In genomic region chr17:17303010-17303846, GRCh38 we compare ENCODE assay signal across 8 cellular contexts. TPM values are rescaled to one million over a fixed set of nuclear protein-coding genes. Genes with fewer than 3 reads are reported as not detected.
DNase-seq lines count a peak whose midpoint lies in the region; ATAC-seq, FAIRE-seq and TF ChIP-seq lines count a peak whose summit lies in the region.

Gene NT5M (plus strand): TSS chr17:17303373. CDS start chr17:17303551, 178 bp downstream.

- no peak within 1 kb of the TSS for H3K14ac ChIP-seq in H1 (ENCODE audit: insufficient read length)

- no peaks in the 10 kb centered on the region for H3K36me3 ChIP-seq in H1 (ENCODE audit: control insufficient read depth in 2 of 4, insufficient read depth in 4 of 4, low read length in 3 of 4)
- H3K36me3 ChIP-seq in mesendoderm (ENCODE audit: control insufficient read depth, insufficient read depth, low read length) = no peaks in the 10 kb centered on the region

- peak within 1 kb of the TSS; percentile 94 for H3K27ac Mint-ChIP-seq in activated CD8-positive, alpha-beta T cell treated with anti-CD3 and anti-CD28 coated beads, Interleukin-2, amount 10 ng/mL, durations not matched to agents 7 days and 5 days

- peaks cover 0 to 10% (median 8%) of the 10 kb centered on the region in 4 experiments; a peak in 5 of 7 replicates for H3K27me3 ChIP-seq in H1 (replicated peaks in 1 of 4; ENCODE audit: control insufficient read depth in 3 of 4, extremely low read depth in 1 of 4, insufficient read depth in 3 of 4, low read length in 3 of 4)
- no peaks in the 10 kb centered on the region for H3K27me3 ChIP-seq in mesendoderm (ENCODE audit: insufficient read depth, low read length, poor library complexity)

- no peaks in the 10 kb centered on the region for H3K9me3 ChIP-seq in H1 (ENCODE audit: insufficient read depth in 2 of 2, low read depth in 1 of 2, low read length in 1 of 2)

- H2BK20ac ChIP-seq in H1 (ENCODE audit: low read length) = no peak within 1 kb of the TSS

- peak; percentile 53 for DNase-seq in A172 (ENCODE audit: low spot score)
- DNase-seq in NCI-H774 (lab: John Stamatoyannopoulos, UW) = peak; percentile 61
- DNase-seq in activated CD8-positive, alpha-beta T cell treated with anti-CD3 and anti-CD28 coated beads, Interleukin-2, amount 10 ng/mL, durations not matched to agents 7 days and 5 days = peak; percentile 79
- peak in 1 of 2 experiments; percentile 86 for DNase-seq in H1 (ENCODE audit: low read depth in 1 of 2, low spot score in 2 of 2)
- peak; percentile 69 for DNase-seq in mesendoderm
- peak; percentile 51 for DNase-seq in stimulated activated CD8-positive, alpha-beta memory T cell treated with anti-CD3 and anti-CD28 coated beads, Interleukin-12 subunit alpha, Interleukin-12 subunit beta, amount 100 ng/mL, for 24 hours (ENCODE audit: extremely low read depth)

- peak within 1 kb of the TSS; percentile 63; the same call in 1 of the 2 replicates for H2BK5ac ChIP-seq in H1 (ENCODE audit: low read depth, low read length)
- H2BK5ac ChIP-seq in mesendoderm (ENCODE audit: low read length) = no peak within 1 kb of the TSS

- H4K8ac ChIP-seq in H1 (ENCODE audit: extremely low read depth, insufficient read depth, low read length) = peak within 1 kb of the TSS; percentile 41
- H4K8ac ChIP-seq in mesendoderm (ENCODE audit: low read depth, low read length) = peak within 1 kb of the TSS; percentile 88

- H4K20me1 ChIP-seq in H1 (replicated peaks in 1 of 2; ENCODE audit: control insufficient read depth in 1 of 2, insufficient read depth in 2 of 2, low read length in 2 of 2) = no peaks in the 10 kb centered on the region

- peak within 1 kb of the TSS; percentile 96 for H2BK120ac ChIP-seq in H1 (replicated peaks; ENCODE audit: low read depth, low read length)
- H2BK120ac ChIP-seq in mesendoderm (ENCODE audit: low read depth, low read length) = no peak within 1 kb of the TSS

- FAIRE-seq in H1 (lab: Jason Lieb, UNC) = no peak

- H4K91ac ChIP-seq in H1 (replicated peaks; ENCODE audit: insufficient read length, low read length) = peak within 1 kb of the TSS; percentile 96

- H3K4me1 Mint-ChIP-seq in activated CD8-positive, alpha-beta T cell treated with anti-CD3 and anti-CD28 coated beads, Interleukin-2, amount 10 ng/mL, durations not matched to agents 7 days and 5 days (ENCODE audit: low read depth) = peaks cover 48% of the 10 kb centered on the region

- H3K79me1 ChIP-seq in H1 (ENCODE audit: low read depth, low read length) (no peaks in the 10 kb centered on the region), mesendoderm (ENCODE audit: low read length) (no peaks in the 10 kb centered on the region)

- H2BK15ac ChIP-seq in H1 (ENCODE audit: low read length) = no peak within 1 kb of the TSS
- H2BK15ac ChIP-seq in mesendoderm (replicated peaks; ENCODE audit: low read depth) = no peak within 1 kb of the TSS

- WGBS in H1 (ENCODE audit: extremely low coverage in 1 of 2, insufficient coverage in 1 of 2, insufficient read length in 1 of 2, insufficient replicate concordance in 2 of 2, low coverage in 1 of 2, low lambda C conversion rate in 2 of 2, missing lambda C conversion rate in 1 of 2), 2 experiments = 5% methylated on average over 18 of the region's 107 CpGs; no CpG with 5 or more reads in 1 of the 2 experiments
- WGBS in mesendoderm (ENCODE audit: extremely low coverage, insufficient coverage, low lambda C conversion rate) = no CpG with 5 or more reads among the region's 107 CpGs

- H3K4me3 Mint-ChIP-seq in activated CD8-positive, alpha-beta T cell treated with anti-CD3 and anti-CD28 coated beads, Interleukin-2, amount 10 ng/mL, durations not matched to agents 7 days and 5 days = peak within 1 kb of the TSS; percentile 93

- peak within 1 kb of the TSS; percentile 82; the same call in 1 of the 2 replicates for H2BK12ac ChIP-seq in H1 (ENCODE audit: low read depth, low read length)

- H3K9ac ChIP-seq in H1 (replicated peaks in 1 of 4; ENCODE audit: extremely low read depth in 1 of 4, low read depth in 3 of 4, low read length in 3 of 4) (peak within 1 kb of the TSS; percentile 42 to 86 (median 61)), mesendoderm (ENCODE audit: low read length) (peak within 1 kb of the TSS; percentile 94)

- POLR2A ChIA-PET in activated CD8-positive, alpha-beta T cell treated with anti-CD3 and anti-CD28 coated beads, Interleukin-2, amount 10 ng/mL, durations not matched to agents 7 days and 5 days (lab: Charles Lee) = interaction anchor here (3.8 kb wide), 1 partner anchor 23 kb away, joined by 33 read pairs; the partner anchor contains the start of gene COPS3
- POLR2A ChIA-PET in H1 (lab: Charles Lee; ENCODE audit: partially characterized antibody) = no interaction called here

- H3K23ac ChIP-seq in H1 (ENCODE audit: insufficient read length) (no peak within 1 kb of the TSS), mesendoderm (ENCODE audit: low read length) (peak within 1 kb of the TSS; percentile 80)

- H3K27ac ChIP-seq in H1 (ENCODE audit: low read depth, low read length) = peak within 1 kb of the TSS; percentile 40; the same call in 1 of the 2 replicates
- no peak within 1 kb of the TSS for H3K27ac ChIP-seq in mesendoderm (ENCODE audit: low read depth, low read length)

- H3K4me3 ChIP-seq in H1 (ENCODE audit: extremely low read depth in 1 of 4, insufficient read depth in 2 of 4, low read depth in 3 of 4, low read length in 4 of 4) (peak within 1 kb of the TSS; percentile 61 to 75 (median 69)), mesendoderm (ENCODE audit: low read length) (peak within 1 kb of the TSS; percentile 54)

- peaks cover 6% of the 10 kb centered on the region for H3K36me3 Mint-ChIP-seq in activated CD8-positive, alpha-beta T cell treated with anti-CD3 and anti-CD28 coated beads, Interleukin-2, amount 10 ng/mL, durations not matched to agents 7 days and 5 days (ENCODE audit: low read depth)

- H3K4me2 ChIP-seq in H1 (ENCODE audit: insufficient read depth in 1 of 2, low read depth in 2 of 2, low read length in 2 of 2) (peak within 1 kb of the TSS; percentile 96 to 99), mesendoderm (ENCODE audit: low read length) (peak within 1 kb of the TSS; percentile 92)

- H2AFZ ChIP-seq in H1 (ENCODE audit: low read length) = peak within 1 kb of the TSS; percentile 100

- peak within 1 kb of the TSS; percentile 19 for H3K4ac ChIP-seq in H1 (replicated peaks; ENCODE audit: insufficient read length, low read depth, low read length)
- H3K4ac ChIP-seq in mesendoderm (ENCODE audit: low read depth, low read length) = peak within 1 kb of the TSS; percentile 76

- no peak for TF ChIP-seq EP300 in H1 (IDR thresholded peaks at IDR 0.05; ENCODE audit: borderline replicate concordance in 1 of 2, low read depth in 2 of 2, low read length in 2 of 2)

- no peak within 1 kb of the TSS for H2AK5ac ChIP-seq in H1 (ENCODE audit: low read depth, low read length)
- H2AK5ac ChIP-seq in mesendoderm (ENCODE audit: low read length) = no peak within 1 kb of the TSS

- peak; percentile 58 to 67 for TF ChIP-seq POLR2A in H1 (IDR thresholded peaks at IDR 0.05; ENCODE audit: control extremely low read depth in 1 of 2, low read depth in 2 of 2, low read length in 2 of 2)

- peaks cover 0 to 6% (median under 1%) of the 10 kb centered on the region in 4 experiments; a peak in 4 of 7 replicates for H3K4me1 ChIP-seq in H1 (replicated peaks in 1 of 4; ENCODE audit: control insufficient read depth in 3 of 4, insufficient read depth in 4 of 4, low read length in 3 of 4)
- H3K4me1 ChIP-seq in mesendoderm (ENCODE audit: control insufficient read depth, low read depth, low read length) = no peaks in the 10 kb centered on the region

- no peaks in the 10 kb centered on the region for H3K9me3 Mint-ChIP-seq in activated CD8-positive, alpha-beta T cell treated with anti-CD3 and anti-CD28 coated beads, Interleukin-2, amount 10 ng/mL, durations not matched to agents 7 days and 5 days (ENCODE audit: insufficient read depth)

- H4K5ac ChIP-seq in H1 (ENCODE audit: insufficient read length, low read depth, low read length) = peak within 1 kb of the TSS; percentile 53
- no peak within 1 kb of the TSS for H4K5ac ChIP-seq in mesendoderm (ENCODE audit: low read length)

- peaks cover 11% of the 10 kb centered on the region for H3K23me2 ChIP-seq in H1 (ENCODE audit: low read depth, low read length)

- CTCF ChIA-PET in activated CD8-positive, alpha-beta T cell treated with anti-CD3 and anti-CD28 coated beads, Interleukin-2, amount 10 ng/mL, durations not matched to agents 7 days and 5 days (lab: Charles Lee) = interaction anchor here (1.5 kb wide), 1 partner anchor 19 kb away, joined by 4 read pairs; no protein-coding TSS in a partner anchor
- CTCF ChIA-PET in H1 (lab: Charles Lee; ENCODE audit: partially characterized antibody) = interaction anchor here (1.4 kb wide), 1 partner anchor 33 kb away, joined by 6 read pairs; no protein-coding TSS in a partner anchor

- H3K56ac ChIP-seq in H1 (replicated peaks; ENCODE audit: insufficient read length, low read depth, low read length) = no peak within 1 kb of the TSS
- peak within 1 kb of the TSS; percentile 93 for H3K56ac ChIP-seq in mesendoderm (ENCODE audit: low read length)

- no peaks in the 10 kb centered on the region for H3K27me3 Mint-ChIP-seq in activated CD8-positive, alpha-beta T cell treated with anti-CD3 and anti-CD28 coated beads, Interleukin-2, amount 10 ng/mL, durations not matched to agents 7 days and 5 days (ENCODE audit: low read depth)

- ATAC-seq in GM18520 (IDR thresholded peaks at IDR 0.05; ENCODE audit: unreplicated experiment) (peak; percentile 42), HG03342 (IDR thresholded peaks at IDR 0.05; ENCODE audit: unreplicated experiment) (peak; percentile 58)
- peak; percentile 81 for ATAC-seq in activated CD8-positive, alpha-beta T cell treated with anti-CD3 and anti-CD28 coated beads, Interleukin-2, amount 10 ng/mL, durations not matched to agents 7 days and 5 days

- H3K18ac ChIP-seq in H1 (ENCODE audit: extremely low read depth, low read length) (peak within 1 kb of the TSS; percentile 71), mesendoderm (ENCODE audit: low read length) (peak within 1 kb of the TSS; percentile 81)

- no peak for TF ChIP-seq CTCF in H1 (IDR thresholded peaks at IDR 0.05; ENCODE audit: control extremely low read depth in 1 of 3, insufficient read depth in 1 of 3, low read depth in 1 of 3, low read length in 3 of 3)

- TF ChIP-seq RAD21 in H1 (IDR thresholded peaks at IDR 0.05 in 1 of 2, conservative IDR thresholded peaks at IDR 0.05 in 1 of 2; ENCODE audit: low read depth in 2 of 2, low read length in 2 of 2) = no peak

- H3K79me2 ChIP-seq in H1 (ENCODE audit: control insufficient read depth in 1 of 2, insufficient read depth in 2 of 2, low read length in 2 of 2) (no peaks in the 10 kb centered on the region), mesendoderm (ENCODE audit: control insufficient read depth, insufficient read depth, low read length) (no peaks in the 10 kb centered on the region)

RNA-seq across cellular contexts. Expression of gene NT5M, which starts in this region (rescaled TPM):
- 12.3 and 12.7 TPM in 2 replicates for total RNA-seq in A172 (2014; rRNA removed; shearing (Covaris generic))
- total RNA-seq in activated CD8-positive, alpha-beta T cell treated with anti-CD3 and anti-CD28 coated beads, Interleukin-2, amount 10 ng/mL, durations not matched to agents 7 days and 5 days = 1 to 10 TPM; 8.3 to 9.0 TPM
- total RNA-seq in H1 (2021; fragmentation: NEBNext Ultra II Directional; extraction: Animal tissue kit (Norgen Biotek cat#: 25700)) = 7.6 and 8.7 TPM in 2 replicates
- 16.2 and 18.2 TPM in 2 replicates for polyA plus RNA-seq in H1 (2011; rRNA removed)
- polyA plus RNA-seq in H1 (2011; cell fraction: cytosol; rRNA removed) = 12.7 TPM
- polyA plus RNA-seq in H1 (2011; cell fraction: nucleus; rRNA removed) = 22.8 TPM
- polyA plus RNA-seq in H1 (2012, experiment 1 of 2) = 5.9 to 11.0 TPM (median 9.7 TPM) in 4 replicates
- polyA plus RNA-seq in H1 (2012, experiment 2 of 2) = 9.6 TPM
- polyA plus RNA-seq in H1 (2013, experiment 1 of 2) = 6.6 TPM
- polyA plus RNA-seq in H1 (2013, experiment 2 of 2) = 5.7 TPM
- 2.7 and 3.3 TPM in 2 replicates for polyA minus RNA-seq in H1 (2011; rRNA and poly(A)+ RNA removed)
- 5.1 TPM for polyA minus RNA-seq in H1 (2011; cell fraction: cytosol; rRNA and poly(A)+ RNA removed)
- polyA minus RNA-seq in H1 (2011; cell fraction: nucleus; rRNA and poly(A)+ RNA removed) = 8.6 TPM
- 2.0 TPM for polyA plus RNA-seq in mesendoderm (2013, experiment 1 of 2)
- polyA plus RNA-seq in mesendoderm (2013, experiment 2 of 2) = 2.2 TPM
